In the genomic region with DNA sequence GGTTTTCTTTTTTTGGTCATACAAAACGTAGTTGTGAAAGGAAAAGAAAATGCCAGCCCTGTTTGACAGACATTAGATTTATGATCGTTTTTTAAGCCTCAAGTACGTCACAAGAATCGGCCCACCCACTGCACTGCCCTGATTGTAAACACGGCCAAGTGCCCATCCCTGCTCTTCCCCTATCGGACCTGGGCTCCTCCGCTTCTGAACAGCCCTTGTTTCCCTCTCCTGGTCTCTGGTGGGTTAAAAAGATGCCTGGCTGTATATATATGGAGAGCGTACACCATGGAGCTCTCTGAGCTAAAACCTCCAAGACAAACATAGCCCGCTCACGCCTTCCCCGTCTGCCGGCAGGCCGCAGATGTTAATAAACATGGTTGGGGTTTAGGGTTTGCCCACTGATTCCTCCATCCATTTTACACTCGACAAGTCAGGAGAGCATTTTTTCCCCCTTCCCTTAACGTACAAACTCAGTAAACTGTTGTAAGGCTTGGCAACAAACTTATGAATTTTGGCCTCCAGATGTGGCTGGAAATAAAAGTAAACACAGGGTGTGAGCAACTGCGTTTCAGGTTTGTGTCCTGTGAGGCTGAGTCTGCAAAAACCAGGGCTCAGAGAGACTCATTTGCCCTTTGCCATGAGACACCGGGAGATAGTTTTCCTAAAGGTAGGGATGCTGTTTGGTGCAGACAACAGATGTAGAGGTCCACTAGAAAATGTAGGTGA, we compare ENCODE assay signal across 19 cellular contexts.
DNase-seq lines count a peak whose midpoint lies in the region; ATAC-seq, FAIRE-seq and TF ChIP-seq lines count a peak whose summit lies in the region.
"Had no signal": no experiment of that assay in that cellular context is flagged by ENCODE, and none has a peak within 500 bp of the region (broad histone marks: within the 10 kb centered on the region; RNA-seq: fewer than 3 reads in every experiment).

No MANE protein-coding gene starts in this region.

- H3K4me1 ChIP-seq in HepG2 (ENCODE audit: insufficient read depth, low read length), result peaks cover 94% of the 10 kb centered on the region

- TF ChIP-seq CTCF in HepG2 (CRISPR knock-in tag; IDR thresholded peaks at IDR 0.05), result no peak

- in situ Hi-C loops in HepG2 (cut with HindIII; ENCODE audit: extremely low pct_ligation_motif_present, low pct_unique_long_range_greater_than_20kb), result no loop called here

- intact Hi-C loops in HepG2 (cut with micrococcal nuclease; ENCODE audit: unreplicated experiment), result loop anchor here (5.0 kb wide), 1 partner anchor 34 kb away; no protein-coding TSS in a partner anchor

- no peaks in the 10 kb centered on the region for H4K20me1 ChIP-seq in HepG2 (ENCODE audit: insufficient read depth, low read length)

- FAIRE-seq in HepG2 (lab: Jason Lieb, UNC) (no peak), urothelium cell line (lab: Jason Lieb, UNC) (peak; percentile 62)

- peak overlapping the region; percentile 55 for H3K9ac ChIP-seq in HepG2 (ENCODE audit: insufficient read depth, low read depth, low read length)

- TF ChIP-seq RAD21 in HepG2 (CRISPR knock-in tag; IDR thresholded peaks at IDR 0.05), result no peak

- POLR2A ChIA-PET in HepG2 (lab: Yijun Ruan, JAX), result interaction anchor here (1.0 to 4.6 kb wide), 7 partner anchors 9 to 326 kb away, joined by 3 to 60 read pairs (median 4); a partner anchor contains a TSS
- POLR2A ChIA-PET in HEK293T (lab: Yijun Ruan, JAX), result no interaction called here

- no TSS peak for BruUV-seq in HepG2 (replicated peaks; lab: Mats Ljungman, UMichigan)

- 35% methylated on average over 17 of the region's 17 CpGs for WGBS in HepG2 (ENCODE audit: low lambda C conversion rate)

- H3K27ac ChIP-seq in HepG2 (ENCODE audit: extremely low read length, insufficient read depth, low read length), result peak overlapping the region; percentile 61
- H3K27ac ChIP-seq: esophagus muscularis mucosa, vagina had no signal

- CTCF ChIA-PET in HepG2 (lab: Yijun Ruan, JAX; ENCODE audit: low intra/inter-chr PET ratio, low total read pairs), result no interaction called here
- CTCF ChIA-PET in HEK293T (lab: Yijun Ruan, JAX), result no interaction called here

- H2AFZ ChIP-seq in HepG2 (ENCODE audit: low read length), result peak overlapping the region; percentile 51

- peak; percentile 25 for DNase-seq in activated effector memory CD4-positive, alpha-beta T cell treated with anti-CD3 and anti-CD28 coated beads, Interleukin-2, amount 50 U/mL, for 16 hours
- DNase-seq in activated effector memory CD4-positive, alpha-beta T cell treated with Interleukin-2 at 50 U/mL for 16 hours, result no peak
- DNase-seq in amniotic epithelial cell (ENCODE audit: low read depth), result peak; percentile 75
- peak; percentile 41 for DNase-seq in HepG2 (ENCODE audit: low spot score)
- DNase-seq in urothelium cell line (ENCODE audit: low spot score), result no peak
- DNase-seq in HEK293T (ENCODE audit: extremely low spot score), result no peak
- DNase-seq in germinal center (ENCODE audit: low spot score), result no peak
- DNase-seq in NAMALWA (ENCODE audit: low spot score), result no peak
- DNase-seq: 8988T; activated CD4-positive, alpha-beta T cell treated with anti-CD3 and anti-CD28 coated beads for 1 hour; activated T-cell treated with anti-CD3 and anti-CD28 coated beads, Interleukin-2, amount 50 U/mL, for 72 hours; effector memory CD4-positive, alpha-beta T cell; head of caudate nucleus; left ventricle myocardium superior; NCI-H2029; NCI-H446 had no signal

- ATAC-seq in HepG2, result peak; percentile 53
- ATAC-seq: activated naive CD4-positive, alpha-beta T cell treated with anti-CD3 and anti-CD28 coated beads, Interleukin-2, amount 50 U/mL, for 72 hours; activated T-cell treated with anti-CD3 and anti-CD28 coated beads, Interleukin-2, amount 50 U/mL, for 72 hours; left ventricle myocardium superior had no signal

- peak overlapping the region in 1 of 3 experiments; percentile 47; a peak in 2 of 6 replicates for H3K4me3 ChIP-seq in HepG2 (replicated peaks in 1 of 3; ENCODE audit: insufficient read depth in 1 of 3, low read depth in 2 of 3, low read length in 3 of 3)
- H3K4me3 ChIP-seq: esophagus muscularis mucosa, vagina had no signal

- TF ChIP-seq POLR2A in HepG2 (IDR thresholded peaks at IDR 0.05; ENCODE audit: insufficient read depth in 1 of 2, low read depth in 2 of 2, low read length in 2 of 2), result no peak

- no peaks in the 10 kb centered on the region for H3K27me3 ChIP-seq in HepG2 (ENCODE audit: control insufficient read depth in 1 of 2, insufficient read depth in 2 of 2, low read length in 2 of 2)
- H3K27me3 ChIP-seq: vagina had no signal

- TF ChIP-seq EP300 in HepG2 (IDR thresholded peaks at IDR 0.05; ENCODE audit: low read depth in 2 of 2, low read length in 2 of 2), result no peak
- no peak; the same call in 1 of the 2 replicates for TF ChIP-seq EP300 in HepG2 (CRISPR knock-in tag; IDR thresholded peaks at IDR 0.05; ENCODE audit: borderline replicate concordance)

- peak overlapping the region; percentile 77 for H3K4me2 ChIP-seq in HepG2 (ENCODE audit: low read depth, low read length)

- peaks cover 84% of the 10 kb centered on the region for H3K79me2 ChIP-seq in HepG2 (ENCODE audit: insufficient read depth, low read length)

- no peaks in the 10 kb centered on the region for H3K36me3 ChIP-seq in HepG2 (replicated peaks in 1 of 2; ENCODE audit: control insufficient read depth in 1 of 2, insufficient read depth in 2 of 2, low read length in 2 of 2)
- H3K36me3 ChIP-seq: esophagus muscularis mucosa, vagina had no signal

- H3K9me3 ChIP-seq in HepG2 (ENCODE audit: low read length), result no peaks in the 10 kb centered on the region
- H3K9me3 ChIP-seq: esophagus muscularis mucosa, vagina had no signal

TF ChIP-seq in HepG2, 621 proteins besides CTCF, POLR2A, EP300 and RAD21 (continues in another document):
- TF ChIP-seq KAT7 (CRISPR knock-in tag; IDR thresholded peaks at IDR 0.05; ENCODE audit: borderline replicate concordance), result peak; percentile 65; the same call in 1 of the 2 replicates
- no peak for TF ChIP-seq ATAD3A (CRISPR knock-in tag; IDR thresholded peaks at IDR 0.05)

TF ChIP-seq in HEK293T, 16 proteins besides CTCF, POLR2A, EP300 and RAD21:
- no peak for TF ChIP-seq FOXK2 (IDR thresholded peaks at IDR 0.05)
- TF ChIP-seq HDGF (IDR thresholded peaks at IDR 0.05; ENCODE audit: borderline replicate concordance), result no peak
- TF ChIP-seq ELF4 (IDR thresholded peaks at IDR 0.05), result no peak
- no peak for TF ChIP-seq ZNF384 (IDR thresholded peaks at IDR 0.05)
- TF ChIP-seq ARNT (IDR thresholded peaks at IDR 0.05), result no peak
- no peak for TF ChIP-seq TARDBP (IDR thresholded peaks at IDR 0.05)
- TF ChIP-seq CTBP1 (IDR thresholded peaks at IDR 0.05; ENCODE audit: borderline replicate concordance), result no peak

Comparison
In these comparisons a context has a peak if more than half of its experiments do, and no peak if none do; other contexts are left out.
1. DNase-seq: peak in activated effector memory CD4-positive, alpha-beta T cell treated with anti-CD3 and anti-CD28 coated beads, Interleukin-2, amount 50 U/mL, for 16 hours (single experiment), amniotic epithelial cell (single experiment) and HepG2 (single experiment); none in activated effector memory CD4-positive, alpha-beta T cell treated with Interleukin-2 at 50 U/mL for 16 hours (single experiment), urothelium cell line (single experiment), HEK293T (single experiment), germinal center (single experiment) and NAMALWA (single experiment).